ENCODE assay signal across 1 cellular context in the genomic region with DNA sequence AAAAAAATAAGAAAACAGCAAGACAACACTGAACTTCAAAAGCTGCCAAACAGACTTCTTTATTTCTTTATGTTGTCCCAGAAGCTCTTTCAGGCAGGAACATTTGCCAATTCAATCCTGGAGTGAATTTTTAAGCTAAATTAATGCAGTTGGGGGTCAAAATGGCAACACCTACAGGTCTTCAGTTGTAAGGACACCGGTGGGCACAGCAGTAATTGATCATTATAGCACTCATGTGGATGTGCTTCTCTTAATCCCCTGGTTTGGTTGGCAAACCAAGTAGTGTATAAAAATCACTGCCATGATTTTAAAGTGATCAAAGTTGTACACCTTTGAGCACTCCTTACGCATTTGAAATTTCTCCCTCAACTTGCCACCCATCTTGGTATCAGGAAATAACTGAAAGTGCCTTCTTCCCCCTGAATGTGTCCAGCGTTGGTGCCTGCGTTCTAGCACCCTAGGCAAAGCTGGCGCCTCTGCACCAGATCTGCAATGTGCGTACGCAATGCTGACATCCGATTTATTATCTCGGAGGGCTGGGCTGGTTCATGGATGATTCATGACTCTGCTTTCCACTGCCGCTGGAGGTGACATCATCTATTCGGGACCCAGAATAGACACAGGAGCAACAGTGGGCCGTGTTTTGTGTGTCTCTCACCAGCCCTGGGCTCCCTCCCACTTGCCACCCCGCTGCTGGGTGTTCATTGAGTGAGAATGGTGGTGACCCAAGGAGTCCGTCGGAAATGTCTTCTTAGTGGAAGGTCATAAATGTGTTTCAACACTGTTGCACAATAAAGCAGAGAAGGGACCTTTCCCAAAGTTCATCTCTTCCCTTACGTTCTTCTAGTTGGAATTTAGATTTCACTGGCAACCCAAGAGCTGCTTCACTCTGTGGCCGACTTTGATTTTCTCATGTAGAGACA.
TF ChIP-seq lines count a peak whose summit lies in the region.

No MANE protein-coding gene starts in this region.

TF ChIP-seq in HepG2, 621 proteins besides CTCF, POLR2A, EP300 and RAD21 (continued from another document):
- TF ChIP-seq, protein P1, sequence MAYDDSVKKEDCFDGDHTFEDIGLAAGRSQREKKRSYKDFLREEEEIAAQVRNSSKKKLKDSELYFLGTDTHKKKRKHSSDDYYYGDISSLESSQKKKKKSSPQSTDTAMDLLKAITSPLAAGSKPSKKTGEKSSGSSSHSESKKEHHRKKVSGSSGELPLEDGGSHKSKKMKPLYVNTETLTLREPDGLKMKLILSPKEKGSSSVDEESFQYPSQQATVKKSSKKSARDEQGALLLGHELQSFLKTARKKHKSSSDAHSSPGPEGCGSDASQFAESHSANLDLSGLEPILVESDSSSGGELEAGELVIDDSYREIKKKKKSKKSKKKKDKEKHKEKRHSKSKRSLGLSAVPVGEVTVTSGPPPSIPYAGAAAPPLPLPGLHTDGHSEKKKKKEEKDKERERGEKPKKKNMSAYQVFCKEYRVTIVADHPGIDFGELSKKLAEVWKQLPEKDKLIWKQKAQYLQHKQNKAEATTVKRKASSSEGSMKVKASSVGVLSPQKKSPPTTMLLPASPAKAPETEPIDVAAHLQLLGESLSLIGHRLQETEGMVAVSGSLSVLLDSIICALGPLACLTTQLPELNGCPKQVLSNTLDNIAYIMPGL (CRISPR knock-in tag; IDR thresholded peaks at IDR 0.05; ENCODE audit: borderline replicate concordance in 1 of 2, low read depth in 1 of 2): no peak
- TF ChIP-seq ZNF318 (CRISPR knock-in tag; IDR thresholded peaks at IDR 0.05) (no peak), ZNF766 (CRISPR knock-in tag; IDR thresholded peaks at IDR 0.05; ENCODE audit: borderline replicate concordance) (no peak), KLF9 (CRISPR knock-in tag; IDR thresholded peaks at IDR 0.05; ENCODE audit: low read depth) (no peak), ATF7 (IDR thresholded peaks at IDR 0.05) (peak; percentile 72), ATF7 (CRISPR knock-in tag; IDR thresholded peaks at IDR 0.05) (no peak), ERF (CRISPR knock-in tag; IDR thresholded peaks at IDR 0.05) (no peak), IRF2 (CRISPR knock-in tag; IDR thresholded peaks at IDR 0.05) (no peak), ZBTB3 (CRISPR knock-in tag; IDR thresholded peaks at IDR 0.05; ENCODE audit: borderline replicate concordance, low read depth) (no peak), CEBPB (IDR thresholded peaks at IDR 0.05; ENCODE audit: borderline replicate concordance, low read depth, low read length) (peak; percentile 80)
- TF ChIP-seq, protein P2, sequence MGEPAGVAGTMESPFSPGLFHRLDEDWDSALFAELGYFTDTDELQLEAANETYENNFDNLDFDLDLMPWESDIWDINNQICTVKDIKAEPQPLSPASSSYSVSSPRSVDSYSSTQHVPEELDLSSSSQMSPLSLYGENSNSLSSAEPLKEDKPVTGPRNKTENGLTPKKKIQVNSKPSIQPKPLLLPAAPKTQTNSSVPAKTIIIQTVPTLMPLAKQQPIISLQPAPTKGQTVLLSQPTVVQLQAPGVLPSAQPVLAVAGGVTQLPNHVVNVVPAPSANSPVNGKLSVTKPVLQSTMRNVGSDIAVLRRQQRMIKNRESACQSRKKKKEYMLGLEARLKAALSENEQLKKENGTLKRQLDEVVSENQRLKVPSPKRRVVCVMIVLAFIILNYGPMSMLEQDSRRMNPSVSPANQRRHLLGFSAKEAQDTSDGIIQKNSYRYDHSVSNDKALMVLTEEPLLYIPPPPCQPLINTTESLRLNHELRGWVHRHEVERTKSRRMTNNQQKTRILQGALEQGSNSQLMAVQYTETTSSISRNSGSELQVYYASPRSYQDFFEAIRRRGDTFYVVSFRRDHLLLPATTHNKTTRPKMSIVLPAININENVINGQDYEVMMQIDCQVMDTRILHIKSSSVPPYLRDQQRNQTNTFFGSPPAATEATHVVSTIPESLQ (CRISPR knock-in tag; conservative IDR thresholded peaks at IDR 0.05): no peak
- TF ChIP-seq, protein P3, sequence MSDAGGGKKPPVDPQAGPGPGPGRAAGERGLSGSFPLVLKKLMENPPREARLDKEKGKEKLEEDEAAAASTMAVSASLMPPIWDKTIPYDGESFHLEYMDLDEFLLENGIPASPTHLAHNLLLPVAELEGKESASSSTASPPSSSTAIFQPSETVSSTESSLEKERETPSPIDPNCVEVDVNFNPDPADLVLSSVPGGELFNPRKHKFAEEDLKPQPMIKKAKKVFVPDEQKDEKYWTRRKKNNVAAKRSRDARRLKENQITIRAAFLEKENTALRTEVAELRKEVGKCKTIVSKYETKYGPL (CRISPR knock-in tag; IDR thresholded peaks at IDR 0.05): no peak
- TF ChIP-seq, protein P4, sequence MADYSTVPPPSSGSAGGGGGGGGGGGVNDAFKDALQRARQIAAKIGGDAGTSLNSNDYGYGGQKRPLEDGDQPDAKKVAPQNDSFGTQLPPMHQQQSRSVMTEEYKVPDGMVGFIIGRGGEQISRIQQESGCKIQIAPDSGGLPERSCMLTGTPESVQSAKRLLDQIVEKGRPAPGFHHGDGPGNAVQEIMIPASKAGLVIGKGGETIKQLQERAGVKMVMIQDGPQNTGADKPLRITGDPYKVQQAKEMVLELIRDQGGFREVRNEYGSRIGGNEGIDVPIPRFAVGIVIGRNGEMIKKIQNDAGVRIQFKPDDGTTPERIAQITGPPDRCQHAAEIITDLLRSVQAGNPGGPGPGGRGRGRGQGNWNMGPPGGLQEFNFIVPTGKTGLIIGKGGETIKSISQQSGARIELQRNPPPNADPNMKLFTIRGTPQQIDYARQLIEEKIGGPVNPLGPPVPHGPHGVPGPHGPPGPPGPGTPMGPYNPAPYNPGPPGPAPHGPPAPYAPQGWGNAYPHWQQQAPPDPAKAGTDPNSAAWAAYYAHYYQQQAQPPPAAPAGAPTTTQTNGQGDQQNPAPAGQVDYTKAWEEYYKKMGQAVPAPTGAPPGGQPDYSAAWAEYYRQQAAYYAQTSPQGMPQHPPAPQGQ (CRISPR knock-in tag; IDR thresholded peaks at IDR 0.05; ENCODE audit: borderline replicate concordance): no peak
- TF ChIP-seq, protein P5, sequence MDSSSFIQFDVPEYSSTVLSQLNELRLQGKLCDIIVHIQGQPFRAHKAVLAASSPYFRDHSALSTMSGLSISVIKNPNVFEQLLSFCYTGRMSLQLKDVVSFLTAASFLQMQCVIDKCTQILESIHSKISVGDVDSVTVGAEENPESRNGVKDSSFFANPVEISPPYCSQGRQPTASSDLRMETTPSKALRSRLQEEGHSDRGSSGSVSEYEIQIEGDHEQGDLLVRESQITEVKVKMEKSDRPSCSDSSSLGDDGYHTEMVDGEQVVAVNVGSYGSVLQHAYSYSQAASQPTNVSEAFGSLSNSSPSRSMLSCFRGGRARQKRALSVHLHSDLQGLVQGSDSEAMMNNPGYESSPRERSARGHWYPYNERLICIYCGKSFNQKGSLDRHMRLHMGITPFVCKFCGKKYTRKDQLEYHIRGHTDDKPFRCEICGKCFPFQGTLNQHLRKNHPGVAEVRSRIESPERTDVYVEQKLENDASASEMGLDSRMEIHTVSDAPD (CRISPR knock-in tag; IDR thresholded peaks at IDR 0.05): no peak
